ENCODE assay signal across 27 cellular contexts in the genomic region with DNA sequence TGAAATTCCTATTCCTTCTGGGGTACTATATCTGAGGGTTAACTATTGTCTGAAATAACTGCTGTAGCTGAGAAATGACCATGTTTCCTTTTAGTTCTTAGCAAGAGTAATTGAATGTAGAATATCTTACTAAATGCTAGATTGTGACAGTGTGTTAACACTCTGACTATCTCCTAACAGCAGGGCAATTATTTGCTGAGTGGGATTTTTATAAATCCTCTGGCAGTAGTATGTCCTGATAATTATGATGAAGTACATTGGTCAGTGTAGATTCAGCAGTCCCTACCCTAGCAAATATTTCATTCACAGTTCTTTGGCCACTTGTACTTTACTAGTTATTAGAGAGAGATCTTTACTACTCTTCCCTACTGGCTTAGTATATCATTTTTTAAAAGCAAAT.
"Had no signal": no experiment of that assay in that cellular context is flagged by ENCODE, and none has a peak within 500 bp of the region (broad histone marks: within the 10 kb centered on the region; RNA-seq: fewer than 3 reads in every experiment).

No MANE protein-coding gene starts in this region.

- FAIRE-seq: endometrium, islet of Langerhans, keratinocyte had no signal

- H3K27me3 ChIP-seq: esophagus squamous epithelium, gastrocnemius medialis, heart right ventricle, left lung had no signal

- H3K36me3 ChIP-seq: esophagus squamous epithelium, gastrocnemius medialis, heart right ventricle, left lung, lower lobe of right lung had no signal

- DNase-seq: dermis blood vessel endothelial cell; effector CD8-positive, alpha-beta T cell; effector memory CD8-positive, alpha-beta T cell; endodermal cell; erythroblast; esophagus squamous epithelium; foreskin fibroblast; foreskin melanocyte; gastrocnemius medialis; glutamatergic neuron; head of caudate nucleus; heart right ventricle; hippocampal formation; left cardiac atrium; left lung; left ventricle myocardium superior; lower lobe of right lung; mesenchymal stem cell; mucosa of descending colon; naive B cell; naive thymus-derived CD8-positive, alpha-beta T cell had no signal

- ATAC-seq: effector memory CD8-positive, alpha-beta T cell; esophagus mucosa; gastrocnemius medialis; heart right ventricle; left cardiac atrium; left lung; left ventricle myocardium superior; lower lobe of right lung; mucosa of descending colon; naive thymus-derived CD8-positive, alpha-beta T cell had no signal

- H3K9me3 ChIP-seq: esophagus squamous epithelium, gastrocnemius medialis, heart right ventricle, left lung, lower lobe of right lung, mucosa of descending colon had no signal

- H3K4me3 ChIP-seq: coronary artery, esophagus squamous epithelium, gastrocnemius medialis, heart right ventricle, left lung, lower lobe of right lung, mucosa of descending colon had no signal

- H3K4me1 ChIP-seq: esophagus squamous epithelium, gastrocnemius medialis, heart right ventricle, left lung, lower lobe of right lung had no signal

- H3K27ac ChIP-seq: coronary artery, epithelial cell of prostate, esophagus squamous epithelium, gastrocnemius medialis, heart right ventricle, left lung, lower lobe of right lung had no signal
